In the genomic region with DNA sequence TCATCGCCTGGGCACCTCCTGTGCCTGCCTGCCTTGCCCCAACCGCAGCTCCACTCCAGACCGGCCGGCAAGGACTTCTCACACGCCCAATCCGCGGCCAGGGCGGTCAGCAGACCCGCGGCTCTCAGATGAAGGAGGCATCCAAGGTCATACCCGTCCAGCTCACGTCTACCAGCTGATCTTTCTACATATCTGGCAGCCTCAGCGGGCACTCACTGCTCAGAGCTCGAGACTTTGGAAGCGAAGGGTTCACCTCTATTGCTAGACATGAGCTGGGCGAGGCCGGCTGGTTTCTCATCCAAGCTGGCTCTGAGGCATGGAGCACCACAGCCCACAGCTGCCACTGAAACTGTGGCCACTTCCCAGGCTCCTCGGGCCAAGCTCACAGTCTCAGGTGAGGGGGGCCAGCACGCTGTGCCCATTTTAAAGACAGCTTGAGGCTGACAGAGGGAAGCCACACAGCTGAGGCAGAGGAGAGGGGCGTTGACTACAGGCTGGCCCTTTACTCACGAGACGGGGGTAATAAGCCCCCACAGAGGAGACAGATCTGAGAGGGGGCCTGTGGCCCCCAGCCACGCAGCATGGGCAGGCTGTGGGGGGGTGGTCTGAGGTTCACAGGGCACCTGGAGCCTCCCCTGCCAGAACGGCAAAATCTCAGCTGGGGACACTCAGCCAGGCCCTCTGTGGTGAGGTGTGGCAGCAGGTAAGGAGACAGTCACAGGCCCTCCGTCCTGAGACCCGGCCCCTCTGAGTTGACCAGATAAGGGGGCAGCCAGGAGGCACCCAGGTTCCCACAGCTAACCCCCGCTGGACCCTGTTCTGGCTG, we compare ENCODE assay signal across 8 cellular contexts. TPM values are rescaled to one million over a fixed set of nuclear protein-coding genes. Genes with fewer than 3 reads are reported as not detected.
DNase-seq lines count a peak whose midpoint lies in the region; ATAC-seq and TF ChIP-seq lines count a peak whose summit lies in the region.
"Had no signal": no experiment of that assay in that cellular context is flagged by ENCODE, and none has a peak within 500 bp of the region (broad histone marks: within the 10 kb centered on the region; RNA-seq: fewer than 3 reads in every experiment).

No MANE protein-coding gene starts in this region.

- no peak overlapping the region for H2BK5ac ChIP-seq in mesenchymal stem cell (ENCODE audit: low read depth, low read length, poor library complexity, severe bottlenecking)

- H2BK15ac ChIP-seq in mesenchymal stem cell (ENCODE audit: low read depth, poor library complexity, severe bottlenecking), result no peak overlapping the region

- peak overlapping the region in 1 of 2 experiments; percentile 35 for H3K14ac ChIP-seq in mesenchymal stem cell (ENCODE audit: low read length in 2 of 2)

- WGBS in mesenchymal stem cell, result 82% methylated on average over 27 of the region's 27 CpGs

- H2AFZ ChIP-seq in OCI-LY3 (ENCODE audit: low read depth, low read length) (no peak overlapping the region), mesenchymal stem cell (ENCODE audit: low read depth, low read length) (no peak overlapping the region)

- no peak for ATAC-seq in HG03280 (IDR thresholded peaks at IDR 0.05; ENCODE audit: unreplicated experiment)
- ATAC-seq in HG03108 (IDR thresholded peaks at IDR 0.05; ENCODE audit: unreplicated experiment), result no peak

- H2AK5ac ChIP-seq in mesenchymal stem cell (ENCODE audit: low read length, severe bottlenecking), result peak overlapping the region; percentile 11

- no peaks in the 10 kb centered on the region for H3K79me1 ChIP-seq in mesenchymal stem cell (replicated peaks; ENCODE audit: low read length, poor library complexity, severe bottlenecking)

- no peaks in the 10 kb centered on the region for H3K79me2 ChIP-seq in OCI-LY3 (ENCODE audit: low read length)

- H4K20me1 ChIP-seq in OCI-LY3 (ENCODE audit: insufficient read depth, low read length), result 0 out of 2 replicates have a peak, but pooled peaks cover 11% of the 10 kb centered on the region

- intact Hi-C loops in tibial artery (cut with DNase I; ENCODE audit: low total_unique reads), result no loop called here

- H2BK120ac ChIP-seq in mesenchymal stem cell (ENCODE audit: low read depth, low read length), result peak overlapping the region; percentile 7

- peak overlapping the region in 1 of 2 experiments; percentile 57 for H2BK12ac ChIP-seq in mesenchymal stem cell (ENCODE audit: low read length in 2 of 2)

- H3K23ac ChIP-seq in mesenchymal stem cell (ENCODE audit: low read length in 2 of 2), result peak overlapping the region; percentile 4 to 23

- H3K4me2 ChIP-seq in OCI-LY3 (ENCODE audit: low read length) (peak overlapping the region; percentile 68), mesenchymal stem cell (ENCODE audit: low read length, poor library complexity, severe bottlenecking) (peak overlapping the region; percentile 92)

- H3K4me1 ChIP-seq in OCI-LY3 (ENCODE audit: low read length), result peaks cover 22% of the 10 kb centered on the region
- H3K4me1 ChIP-seq in duodenal mucosa (ENCODE audit: control insufficient read depth in 1 of 2, insufficient read depth in 2 of 2, low read length in 2 of 2), result peaks cover 27% of the 10 kb centered on the region in 2 donors
- H3K4me1 ChIP-seq in mesenchymal stem cell (ENCODE audit: control insufficient read depth, insufficient read depth, low read depth, low read length), result peaks cover 76% of the 10 kb centered on the region
- peaks cover 20 to 92% (median 82%) of the 10 kb centered on the region in 4 donors for H3K4me1 ChIP-seq in tibial artery

- peak overlapping the region; percentile 24 to 67 for H3K18ac ChIP-seq in mesenchymal stem cell (ENCODE audit: low read depth in 1 of 2, low read length in 2 of 2)

- no peak for DNase-seq in mesenchymal stem cell
- peak; percentile 76 to 94 for DNase-seq in tibial artery
- no peak for DNase-seq in kidney glomerular epithelial cell (lab: John Stamatoyannopoulos, UW)
- DNase-seq: central memory CD4-positive, alpha-beta T cell had no signal

- H3K4me3 ChIP-seq in OCI-LY3 (ENCODE audit: low read length) (peak overlapping the region; percentile 92; the same call in 1 of the 2 replicates), duodenal mucosa (ENCODE audit: low read depth in 1 of 2, low read length in 2 of 2) (peak overlapping the region in 1 of 2 donors; percentile 58), mesenchymal stem cell (ENCODE audit: insufficient read depth in 1 of 2, low read depth in 1 of 2, low read length in 2 of 2) (peak overlapping the region; percentile 42 to 80), tibial artery (peak overlapping the region; percentile 77 to 93)

- H3K9ac ChIP-seq in OCI-LY3 (ENCODE audit: low read length) (no peak overlapping the region), duodenal mucosa (ENCODE audit: low read depth in 1 of 2, low read length in 2 of 2) (no peak overlapping the region), mesenchymal stem cell (ENCODE audit: low read length) (no peak overlapping the region)

- peaks cover 23% of the 10 kb centered on the region for H3K27me3 ChIP-seq in OCI-LY3 (ENCODE audit: low read depth, low read length)
- peaks cover 7 to 22% of the 10 kb centered on the region in 2 donors for H3K27me3 ChIP-seq in duodenal mucosa (ENCODE audit: control insufficient read depth in 1 of 2, insufficient read depth in 2 of 2, low read length in 2 of 2)
- H3K27me3 ChIP-seq in mesenchymal stem cell (ENCODE audit: control insufficient read depth in 1 of 2, insufficient read depth in 1 of 2, low read length in 2 of 2), result peaks cover 0 to 3% of the 10 kb centered on the region in 2 experiments
- no peaks in the 10 kb centered on the region for H3K27me3 ChIP-seq in tibial artery

- H3K4ac ChIP-seq in mesenchymal stem cell (ENCODE audit: low read depth in 1 of 2, low read length in 2 of 2), result peak overlapping the region in 1 of 2 experiments; percentile 47

- H4K91ac ChIP-seq in mesenchymal stem cell (ENCODE audit: low read length), result peak overlapping the region; percentile 74

- H4K8ac ChIP-seq in mesenchymal stem cell (ENCODE audit: low read length), result no peak overlapping the region

- no peaks in the 10 kb centered on the region for H3K36me3 ChIP-seq in OCI-LY3 (replicated peaks; ENCODE audit: low read depth, low read length)
- no peaks in the 10 kb centered on the region for H3K36me3 ChIP-seq in duodenal mucosa (ENCODE audit: control insufficient read depth in 1 of 2, insufficient read depth in 2 of 2, low read length in 2 of 2)
- peaks cover 0 to 49% of the 10 kb centered on the region in 2 experiments for H3K36me3 ChIP-seq in mesenchymal stem cell (ENCODE audit: control insufficient read depth in 1 of 2, insufficient read depth in 2 of 2, low read depth in 1 of 2, low read length in 2 of 2)
- H3K36me3 ChIP-seq in tibial artery, result peaks cover 0 to 14% (median 0%) of the 10 kb centered on the region in 3 donors

- H3K27ac ChIP-seq in OCI-LY3 (ENCODE audit: low read length) (no peak overlapping the region), duodenal mucosa (ENCODE audit: low read depth, low read length) (peak overlapping the region; percentile 50), mesenchymal stem cell (ENCODE audit: low read length, poor library complexity, severe bottlenecking) (peak overlapping the region; percentile 66), tibial artery (peak overlapping the region; percentile 96 to 98)

- H3K9me3 ChIP-seq in OCI-LY3 (ENCODE audit: insufficient read depth, low read length) (no peaks in the 10 kb centered on the region), duodenal mucosa (ENCODE audit: control insufficient read depth in 1 of 2, low read length in 2 of 2) (no peaks in the 10 kb centered on the region), mesenchymal stem cell (ENCODE audit: control insufficient read depth, low read length) (no peaks in the 10 kb centered on the region), tibial artery (no peaks in the 10 kb centered on the region)

- TF ChIP-seq CTCF in OCI-LY3 (IDR thresholded peaks at IDR 0.05; ENCODE audit: low read depth, low read length) (no peak), tibial artery (IDR thresholded peaks at IDR 0.05) (no peak)

RNA-seq across cellular contexts. Expression of a gene that starts 2.0 kb away (rescaled TPM):
- polyA plus RNA-seq in mesenchymal stem cell (2013, experiment 1 of 2), result 70.0 TPM
- polyA plus RNA-seq in mesenchymal stem cell (2013, experiment 2 of 2), result 65.1 TPM

RNA-seq across cellular contexts. Expression of a gene that starts 21.8 kb away (rescaled TPM):
- 2,383 TPM for polyA plus RNA-seq in mesenchymal stem cell (2013, experiment 1 of 2)
- polyA plus RNA-seq in mesenchymal stem cell (2013, experiment 2 of 2), result 2,319 TPM

RNA-seq across cellular contexts. Expression of a gene that starts 42.0 kb away (rescaled TPM):
- polyA plus RNA-seq in mesenchymal stem cell (2013, experiment 1 of 2), result 5.4 TPM
- 5.4 TPM for polyA plus RNA-seq in mesenchymal stem cell (2013, experiment 2 of 2)

Comparison
In these comparisons a context has a peak if more than half of its experiments do, and no peak if none do; other contexts are left out.
1. DNase-seq: peak in tibial artery (2 of 2); none in mesenchymal stem cell (single experiment) and kidney glomerular epithelial cell (single experiment).